18 cellular contexts compared by ENCODE assay signal in the genomic region with DNA sequence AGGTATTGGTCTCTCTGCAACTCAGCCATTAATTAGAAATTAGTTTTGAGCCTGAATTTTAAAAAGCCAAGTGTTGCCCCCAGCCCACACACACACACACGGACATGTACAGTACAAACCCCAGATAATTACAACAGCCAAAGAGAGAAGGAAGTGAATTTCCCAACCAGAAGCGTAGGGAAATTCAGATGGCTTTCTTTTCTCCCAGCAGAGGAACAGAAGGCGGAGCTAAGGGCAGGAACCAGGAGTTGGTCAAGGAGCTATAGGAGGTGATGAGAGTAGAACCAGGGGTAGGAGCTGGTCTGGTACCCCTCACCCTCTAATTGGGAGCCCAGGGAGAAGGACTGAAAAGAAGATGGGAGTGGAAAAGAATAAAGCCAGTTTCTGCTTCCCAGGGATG. TPM values are rescaled to one million over a fixed set of nuclear protein-coding genes. Genes with fewer than 3 reads are reported as not detected.
DNase-seq lines count a peak whose midpoint lies in the region; ATAC-seq and TF ChIP-seq lines count a peak whose summit lies in the region.
"Had no signal": no experiment of that assay in that cellular context is flagged by ENCODE, and none has a peak within 500 bp of the region (broad histone marks: within the 10 kb centered on the region; RNA-seq: fewer than 3 reads in every experiment).

No MANE protein-coding gene starts in this region.

- intact Hi-C loops in right lobe of liver (cut with DNase I) = no loop called here

- no peaks in the 10 kb centered on the region for H3K27me3 ChIP-seq in BLaER1 treated with 17β-estradiol and CSF1 and Interleukin-3, amounts not matched to agents 10 nM and 100 nM
- no peaks in the 10 kb centered on the region for H3K27me3 ChIP-seq in right lobe of liver
- H3K27me3 ChIP-seq: breast epithelium, dorsolateral prefrontal cortex, stomach had no signal

- no peaks in the 10 kb centered on the region for H3K27me3 Mint-ChIP-seq in activated T-helper 17 cell treated with anti-CD3 and anti-CD28 coated beads, Interleukin-2, amount 50 U/mL, for 72 hours
- no peaks in the 10 kb centered on the region for H3K27me3 Mint-ChIP-seq in naive thymus-derived CD8-positive, alpha-beta T cell

- WGBS in right lobe of liver (ENCODE audit: insufficient coverage, low coverage, low lambda C conversion rate, missing lambda C conversion rate) = 40% methylated on average over 2 of the region's 3 CpGs

- no peaks in the 10 kb centered on the region for H3K9me3 ChIP-seq in BLaER1 treated with 17β-estradiol and CSF1 and Interleukin-3, amounts not matched to agents 10 nM and 100 nM (replicated peaks in 1 of 11)
- no peaks in the 10 kb centered on the region for H3K9me3 ChIP-seq in right lobe of liver
- H3K9me3 ChIP-seq: breast epithelium, stomach had no signal

- peak overlapping the region in 4 of 11 experiments; percentile 1 to 24 (median 14); a peak in 5 of 22 replicates for H3K9ac ChIP-seq in BLaER1 treated with 17β-estradiol and CSF1 and Interleukin-3, amounts not matched to agents 10 nM and 100 nM

- peaks cover 22 to 59% (median 49%) of the 10 kb centered on the region in 11 experiments for H3K36me3 ChIP-seq in BLaER1 treated with 17β-estradiol and CSF1 and Interleukin-3, amounts not matched to agents 10 nM and 100 nM
- H3K36me3 ChIP-seq in right lobe of liver = no peaks in the 10 kb centered on the region
- H3K36me3 ChIP-seq: breast epithelium had no signal

- peak overlapping the region; percentile 18 for H3K27ac Mint-ChIP-seq in activated T-helper 17 cell treated with anti-CD3 and anti-CD28 coated beads, Interleukin-2, amount 50 U/mL, for 72 hours
- H3K27ac Mint-ChIP-seq in naive thymus-derived CD8-positive, alpha-beta T cell = peak overlapping the region; percentile 2 to 72 (median 54)

- no peak for TF ChIP-seq POLR2A in right lobe of liver (IDR thresholded peaks at IDR 0.05)

- H3K36me3 Mint-ChIP-seq in activated T-helper 17 cell treated with anti-CD3 and anti-CD28 coated beads, Interleukin-2, amount 50 U/mL, for 72 hours (ENCODE audit: low read depth) = peaks cover 75% of the 10 kb centered on the region
- H3K36me3 Mint-ChIP-seq in naive thymus-derived CD8-positive, alpha-beta T cell = peaks cover 0 to 40% (median 8%) of the 10 kb centered on the region in 3 donors

- peaks cover 0 to 5% (median 0%) of the 10 kb centered on the region in 11 experiments; a peak in 4 of 22 replicates for H4K20me1 ChIP-seq in BLaER1 treated with 17β-estradiol and CSF1 and Interleukin-3, amounts not matched to agents 10 nM and 100 nM

- H3K9me3 Mint-ChIP-seq in activated T-helper 17 cell treated with anti-CD3 and anti-CD28 coated beads, Interleukin-2, amount 50 U/mL, for 72 hours = no peaks in the 10 kb centered on the region
- no peaks in the 10 kb centered on the region for H3K9me3 Mint-ChIP-seq in naive thymus-derived CD8-positive, alpha-beta T cell

- no peak for TF ChIP-seq CTCF in right lobe of liver (IDR thresholded peaks at IDR 0.05)

- H3K4me3 Mint-ChIP-seq in activated T-helper 17 cell treated with anti-CD3 and anti-CD28 coated beads, Interleukin-2, amount 50 U/mL, for 72 hours = no peak overlapping the region
- peak overlapping the region in 1 of 10 donors; percentile 3 for H3K4me3 Mint-ChIP-seq in naive thymus-derived CD8-positive, alpha-beta T cell

- 0 out of 20 replicates have a peak overlapping the region, but pooled peaks of 2 of the 10 experiments have one; percentile 11 to 16 for H3K4me3 ChIP-seq in BLaER1 treated with 17β-estradiol and CSF1 and Interleukin-3, amounts not matched to agents 10 nM and 100 nM
- H3K4me3 ChIP-seq in right lobe of liver = no peak overlapping the region
- H3K4me3 ChIP-seq: breast epithelium, dorsolateral prefrontal cortex, K562, stomach had no signal

- DNase-seq in GF-D8 (lab: John Stamatoyannopoulos, UW) = peak; percentile 45
- no peak for DNase-seq in naive thymus-derived CD8-positive, alpha-beta T cell
- DNase-seq in right lobe of liver = no peak
- DNase-seq in pons (ENCODE audit: low spot score) = no peak
- DNase-seq: activated CD4-positive, alpha-beta T cell treated with anti-CD3 and anti-CD28 coated beads, Interleukin-2, amount 50 U/mL, for 48 hours; C1 segment of cervical spinal cord; DMS53; dorsolateral prefrontal cortex; erythroblast; kidney; NCI-H526 treated with DMSO at 0.1 percent for 48 hours; stomach; trophoblast cell had no signal

- peaks cover 17 to 80% (median 30%) of the 10 kb centered on the region in 10 experiments for H3K4me1 ChIP-seq in BLaER1 treated with 17β-estradiol and CSF1 and Interleukin-3, amounts not matched to agents 10 nM and 100 nM
- H3K4me1 ChIP-seq in right lobe of liver = peaks cover 0 to 5% (median 0%) of the 10 kb centered on the region in 4 donors

- POLR2A ChIA-PET in naive thymus-derived CD8-positive, alpha-beta T cell (lab: Charles Lee) = interaction anchor here (1.1 kb wide), 1 partner anchor 120 kb away, joined by 3 read pairs; no protein-coding TSS in a partner anchor

- H3K4me1 Mint-ChIP-seq in activated T-helper 17 cell treated with anti-CD3 and anti-CD28 coated beads, Interleukin-2, amount 50 U/mL, for 72 hours = peaks cover 20% of the 10 kb centered on the region
- H3K4me1 Mint-ChIP-seq in naive thymus-derived CD8-positive, alpha-beta T cell = peaks cover 30 to 73% (median 41%) of the 10 kb centered on the region in 4 donors

- peak overlapping the region in 8 of 11 experiments; percentile 35 to 82 (median 75); a peak in 16 of 22 replicates for H3K4me2 ChIP-seq in BLaER1 treated with 17β-estradiol and CSF1 and Interleukin-3, amounts not matched to agents 10 nM and 100 nM

- ATAC-seq in activated T-helper 17 cell treated with anti-CD3 and anti-CD28 coated beads, Interleukin-2, amount 50 U/mL, for 72 hours (replicated peaks) = no peak
- ATAC-seq in naive thymus-derived CD8-positive, alpha-beta T cell = no peak
- ATAC-seq in right lobe of liver (no peak), GM21529 (IDR thresholded peaks at IDR 0.05; ENCODE audit: unreplicated experiment) (no peak)
- ATAC-seq: K562 had no signal

- H3K27ac ChIP-seq in BLaER1 treated with 17β-estradiol and CSF1 and Interleukin-3, amounts not matched to agents 10 nM and 100 nM = peak overlapping the region in 9 of 11 experiments; percentile 6 to 63 (median 25); a peak in 13 of 22 replicates
- no peak overlapping the region for H3K27ac ChIP-seq in right lobe of liver
- H3K27ac ChIP-seq: breast epithelium, stomach had no signal

RNA-seq across cellular contexts. Expression of a gene that starts 3.9 kb away (rescaled TPM):
- 10 to 100 TPM; 11.6 to 12.5 TPM for total RNA-seq in activated T-helper 17 cell treated with anti-CD3 and anti-CD28 coated beads, Interleukin-2, amount 50 U/mL, for 72 hours
- total RNA-seq in naive thymus-derived CD8-positive, alpha-beta T cell = 10 to 100 TPM; 10.6 to 11.9 TPM
- 10 to 100 TPM in 1 of 3 donors, 1 to 10 TPM in 2; 3.7 to 10.4 (median 6.4) TPM for polyA plus RNA-seq in naive thymus-derived CD8-positive, alpha-beta T cell
- 1 to 10 TPM; 2.5 to 3.8 (median 2.9) TPM for total RNA-seq in right lobe of liver

RNA-seq across cellular contexts. Expression of a gene that starts 30.6 kb away (rescaled TPM):
- total RNA-seq in activated T-helper 17 cell treated with anti-CD3 and anti-CD28 coated beads, Interleukin-2, amount 50 U/mL, for 72 hours = 100 to 1,000 TPM in 1 of 2 donors, 10 to 100 TPM in 1; 43.2 to 156 TPM
- 10 to 100 TPM; 57.0 to 66.6 TPM for total RNA-seq in naive thymus-derived CD8-positive, alpha-beta T cell
- 1 to 10 TPM in 2 of 3 donors, under 1 TPM in 1; 0.38 to 1.9 (median 1.4) TPM for polyA plus RNA-seq in naive thymus-derived CD8-positive, alpha-beta T cell
- 1 to 10 TPM; 1.8 to 4.1 (median 2.8) TPM for total RNA-seq in right lobe of liver

RNA-seq across cellular contexts. Expression of a gene that starts 32.5 kb away (rescaled TPM):
- 100 to 1,000 TPM; 163 to 248 TPM for total RNA-seq in activated T-helper 17 cell treated with anti-CD3 and anti-CD28 coated beads, Interleukin-2, amount 50 U/mL, for 72 hours
- total RNA-seq in naive thymus-derived CD8-positive, alpha-beta T cell = 100 to 1,000 TPM; 198 to 201 TPM
- polyA plus RNA-seq in naive thymus-derived CD8-positive, alpha-beta T cell = 100 to 1,000 TPM; 338 to 441 (median 385) TPM
- total RNA-seq in right lobe of liver = 100 to 1,000 TPM in 3 of 6 experiments, 10 to 100 TPM in 3; 81.4 to 114 (median 97.4) TPM

RNA-seq across cellular contexts. Expression of a gene that starts 39.6 kb away (rescaled TPM):
- total RNA-seq in activated T-helper 17 cell treated with anti-CD3 and anti-CD28 coated beads, Interleukin-2, amount 50 U/mL, for 72 hours = 100 to 1,000 TPM in 1 of 2 donors, 10 to 100 TPM in 1; 27.2 to 133 TPM
- total RNA-seq in naive thymus-derived CD8-positive, alpha-beta T cell = 100 to 1,000 TPM; 213 to 223 TPM
- 10 to 100 TPM; 44.3 to 71.4 (median 45.3) TPM for polyA plus RNA-seq in naive thymus-derived CD8-positive, alpha-beta T cell
- 10 to 100 TPM; 14.7 to 21.3 (median 18.3) TPM for total RNA-seq in right lobe of liver

RNA-seq across cellular contexts. Expression of a gene that starts 58.8 kb away (rescaled TPM):
- 100 to 1,000 TPM; 101 to 108 TPM for total RNA-seq in activated T-helper 17 cell treated with anti-CD3 and anti-CD28 coated beads, Interleukin-2, amount 50 U/mL, for 72 hours
- total RNA-seq in naive thymus-derived CD8-positive, alpha-beta T cell = 1 to 10 TPM in 1 of 2 experiments, under 1 TPM in 1; 0.60 to 1.2 TPM
- under 1 TPM in 2 of 3 donors, not detected in 1; 0.26 to 0.46 TPM for polyA plus RNA-seq in naive thymus-derived CD8-positive, alpha-beta T cell
- total RNA-seq in right lobe of liver = 1 to 10 TPM in 3 of 6 experiments, under 1 TPM in 2, not detected in 1; 0.29 to 4.4 (median 1.3) TPM

Comparison
In these comparisons a context has a peak if more than half of its experiments do, and no peak if none do; other contexts are left out.
1. H3K27ac ChIP-seq: peak in BLaER1 treated with 17β-estradiol and CSF1 and Interleukin-3, amounts not matched to agents 10 nM and 100 nM (9 of 11); none in right lobe of liver (0 of 3).
2. RNA of a gene that starts 30.6 kb away (total RNA-seq): 43.2 to 156 TPM in activated T-helper 17 cell treated with anti-CD3 and anti-CD28 coated beads, Interleukin-2, amount 50 U/mL, for 72 hours and 57.0 to 66.6 TPM in naive thymus-derived CD8-positive, alpha-beta T cell; 1.8 to 4.1 TPM in right lobe of liver; every median in the first group is over 4 times any median in the second.